In the genomic region with DNA sequence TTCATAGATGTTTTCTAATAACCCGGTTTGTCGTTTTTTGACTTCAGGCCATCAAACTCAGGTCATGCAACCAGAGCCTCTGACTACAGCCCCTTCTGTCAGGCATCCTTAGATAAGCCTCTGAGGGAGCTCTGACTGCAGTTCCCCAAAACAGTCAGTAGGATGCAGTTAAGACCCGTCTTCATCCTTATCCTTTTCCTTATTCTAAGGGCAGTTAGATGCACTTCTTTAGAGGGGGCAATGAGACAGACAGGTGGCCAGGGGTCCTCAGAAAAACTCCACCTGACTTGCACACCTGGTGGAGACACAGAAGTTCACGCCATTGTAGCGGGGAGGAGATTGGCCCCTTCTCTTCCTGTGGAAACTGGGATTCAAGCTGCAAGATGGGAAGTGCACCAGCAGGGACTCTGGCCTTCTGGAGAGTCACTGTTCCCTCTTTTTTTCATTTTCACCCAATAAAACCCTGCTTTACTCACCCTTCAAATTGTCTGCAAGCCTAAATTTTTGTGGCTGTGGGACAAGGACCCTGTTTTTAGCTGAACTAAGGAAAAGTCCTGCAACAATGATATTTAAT, we compare ENCODE assay signal across 8 cellular contexts.
DNase-seq lines count a peak whose midpoint lies in the region; ATAC-seq, FAIRE-seq and TF ChIP-seq lines count a peak whose summit lies in the region.

No MANE protein-coding gene starts in this region.

- WGBS in iPS DF 6.9 (ENCODE audit: insufficient coverage, insufficient read length): no CpG with 5 or more reads among the region's 5 CpGs

- no peak overlapping the region for H3K27ac ChIP-seq in iPS DF 6.9 (ENCODE audit: low read length)

- FAIRE-seq in GM12891 (lab: Jason Lieb, UNC): no peak

- H3K9me3 Mint-ChIP-seq in Caco-2 (ENCODE audit: unreplicated experiment): no peaks in the 10 kb centered on the region
- peaks cover 3% of the 10 kb centered on the region for H3K9me3 Mint-ChIP-seq in activated CD8-positive, alpha-beta T cell treated with anti-CD3 and anti-CD28 coated beads, Interleukin-2, amount 10 ng/mL, durations not matched to agents 7 days and 5 days (ENCODE audit: insufficient read depth)
- H3K9me3 Mint-ChIP-seq in activated T-cell treated with anti-CD3 and anti-CD28 coated beads, Interleukin-2, amount 50 U/mL, for 24 hours: no peaks in the 10 kb centered on the region

- POLR2A ChIA-PET in Caco-2 (lab: Charles Lee): no interaction called here
- POLR2A ChIA-PET in activated CD8-positive, alpha-beta T cell treated with anti-CD3 and anti-CD28 coated beads, Interleukin-2, amount 10 ng/mL, durations not matched to agents 7 days and 5 days (lab: Charles Lee): interaction anchor here (0.7 kb wide), 1 partner anchor 193 kb away, joined by 4 read pairs; no protein-coding TSS in a partner anchor

- H3K9me3 ChIP-seq in Caco-2 (no peaks in the 10 kb centered on the region), iPS DF 6.9 (ENCODE audit: control insufficient read depth, insufficient read depth, low read length) (peaks cover 3% of the 10 kb centered on the region; the same call in 1 of the 2 replicates)

- H3K27me3 Mint-ChIP-seq in Caco-2 (ENCODE audit: insufficient read depth, unreplicated experiment): peaks cover 13% of the 10 kb centered on the region
- H3K27me3 Mint-ChIP-seq in activated CD8-positive, alpha-beta T cell treated with anti-CD3 and anti-CD28 coated beads, Interleukin-2, amount 10 ng/mL, durations not matched to agents 7 days and 5 days (ENCODE audit: low read depth): no peaks in the 10 kb centered on the region
- H3K27me3 Mint-ChIP-seq in activated T-cell treated with anti-CD3 and anti-CD28 coated beads, Interleukin-2, amount 50 U/mL, for 24 hours: no peaks in the 10 kb centered on the region

- peak; percentile 35 to 47 for TF ChIP-seq CTCF in Caco-2 (IDR thresholded peaks at IDR 0.05; ENCODE audit: insufficient read depth in 1 of 2, low read depth in 1 of 2, low read length in 1 of 2, severe bottlenecking in 1 of 2, unreplicated experiment in 1 of 2)

- H3K27me3 ChIP-seq in Caco-2 (replicated peaks; ENCODE audit: control insufficient read depth, insufficient read depth, low read length) (no peaks in the 10 kb centered on the region), iPS DF 6.9 (ENCODE audit: control insufficient read depth, insufficient read depth, low read length) (no peaks in the 10 kb centered on the region)

- BruUV-seq in Caco-2 (replicated peaks; lab: Mats Ljungman, UMichigan): no TSS peak

- H3K36me3 Mint-ChIP-seq in Caco-2 (ENCODE audit: insufficient read depth, unreplicated experiment): no peaks in the 10 kb centered on the region
- H3K36me3 Mint-ChIP-seq in activated CD8-positive, alpha-beta T cell treated with anti-CD3 and anti-CD28 coated beads, Interleukin-2, amount 10 ng/mL, durations not matched to agents 7 days and 5 days (ENCODE audit: low read depth): no peaks in the 10 kb centered on the region
- no peaks in the 10 kb centered on the region for H3K36me3 Mint-ChIP-seq in activated T-cell treated with anti-CD3 and anti-CD28 coated beads, Interleukin-2, amount 50 U/mL, for 24 hours (ENCODE audit: low read depth)

- no peak overlapping the region for H3K27ac Mint-ChIP-seq in Caco-2 (ENCODE audit: unreplicated experiment)
- no peak overlapping the region for H3K27ac Mint-ChIP-seq in activated CD8-positive, alpha-beta T cell treated with anti-CD3 and anti-CD28 coated beads, Interleukin-2, amount 10 ng/mL, durations not matched to agents 7 days and 5 days
- H3K27ac Mint-ChIP-seq in activated T-cell treated with anti-CD3 and anti-CD28 coated beads, Interleukin-2, amount 50 U/mL, for 24 hours: no peak overlapping the region

- intact Hi-C loops in Caco-2 (cut with micrococcal nuclease; ENCODE audit: unreplicated experiment): loop anchor here (1.0 to 2.0 kb wide), 2 partner anchors 184 to 854 kb away; no protein-coding TSS in a partner anchor

- no peak overlapping the region for H3K4me3 Mint-ChIP-seq in Caco-2 (ENCODE audit: unreplicated experiment)
- H3K4me3 Mint-ChIP-seq in activated CD8-positive, alpha-beta T cell treated with anti-CD3 and anti-CD28 coated beads, Interleukin-2, amount 10 ng/mL, durations not matched to agents 7 days and 5 days: no peak overlapping the region
- H3K4me3 Mint-ChIP-seq in activated T-cell treated with anti-CD3 and anti-CD28 coated beads, Interleukin-2, amount 50 U/mL, for 24 hours: no peak overlapping the region

- H3K36me3 ChIP-seq in Caco-2 (ENCODE audit: control insufficient read depth, insufficient read depth, low read length) (no peaks in the 10 kb centered on the region), iPS DF 6.9 (ENCODE audit: control insufficient read depth, insufficient read depth, low read length) (peaks cover 8% of the 10 kb centered on the region; the same call in 1 of the 2 replicates)

- H3K4me1 ChIP-seq in Caco-2: no peaks in the 10 kb centered on the region
- no peaks in the 10 kb centered on the region; the same call in 1 of the 2 replicates for H3K4me1 ChIP-seq in iPS DF 6.9 (ENCODE audit: control insufficient read depth, insufficient read depth, low read length)

- CTCF ChIA-PET in Caco-2 (lab: Charles Lee): interaction anchor here (1.2 kb wide), 1 partner anchor 184 kb away, joined by 4 read pairs; no protein-coding TSS in a partner anchor
- CTCF ChIA-PET in activated CD8-positive, alpha-beta T cell treated with anti-CD3 and anti-CD28 coated beads, Interleukin-2, amount 10 ng/mL, durations not matched to agents 7 days and 5 days (lab: Charles Lee): no interaction called here

- no peak for TF ChIP-seq POLR2A in GM12891 (IDR thresholded peaks at IDR 0.05; ENCODE audit: low read depth, low read length)

- no peaks in the 10 kb centered on the region for H3K4me1 Mint-ChIP-seq in Caco-2 (ENCODE audit: low read depth, unreplicated experiment)
- H3K4me1 Mint-ChIP-seq in activated CD8-positive, alpha-beta T cell treated with anti-CD3 and anti-CD28 coated beads, Interleukin-2, amount 10 ng/mL, durations not matched to agents 7 days and 5 days (ENCODE audit: low read depth): no peaks in the 10 kb centered on the region
- no peaks in the 10 kb centered on the region for H3K4me1 Mint-ChIP-seq in activated T-cell treated with anti-CD3 and anti-CD28 coated beads, Interleukin-2, amount 50 U/mL, for 24 hours (ENCODE audit: low read depth)

- DNase-seq in Caco-2 (peak in 1 of 2 experiments; percentile 13), iPS DF 6.9 (ENCODE audit: low read depth, low spot score) (peak; percentile 68), GM12891 (ENCODE audit: insufficient read length, low spot score) (no peak)
- DNase-seq in activated CD8-positive, alpha-beta T cell treated with anti-CD3 and anti-CD28 coated beads, Interleukin-2, amount 10 ng/mL, durations not matched to agents 7 days and 5 days: no peak
- no peak for DNase-seq in activated T-cell treated with anti-CD3 and anti-CD28 coated beads, Interleukin-2, amount 50 U/mL, for 24 hours

- no peak overlapping the region for H3K4me3 ChIP-seq in Caco-2 (ENCODE audit: low read depth, low read length)
- no peak overlapping the region for H3K4me3 ChIP-seq in iPS DF 6.9 (ENCODE audit: low read length)

- ATAC-seq in HG02588 (IDR thresholded peaks at IDR 0.05; ENCODE audit: unreplicated experiment) (peak; percentile 55), SK-N-SH treated with all-trans-retinoic acid at 6 μM for 48 hours (peak; percentile 83), GM21526 (IDR thresholded peaks at IDR 0.05; ENCODE audit: low FRiP score, unreplicated experiment) (no peak)
- ATAC-seq in activated CD8-positive, alpha-beta T cell treated with anti-CD3 and anti-CD28 coated beads, Interleukin-2, amount 10 ng/mL, durations not matched to agents 7 days and 5 days: no peak

TF ChIP-seq in SK-N-SH treated with all-trans-retinoic acid at 6 μM for 48 hours, 23 proteins besides CTCF, POLR2A, EP300 and RAD21 (continues in another document):
- TF ChIP-seq ZNF565 (CRISPR knock-in tag; conservative IDR thresholded peaks at IDR 0.05; ENCODE audit: low read depth) (no peak), OSR1 (CRISPR knock-in tag; IDR thresholded peaks at IDR 0.05) (no peak), ZC3H10 (CRISPR knock-in tag; IDR thresholded peaks at IDR 0.05) (no peak), RARB (CRISPR knock-in tag; IDR thresholded peaks at IDR 0.05) (no peak), SNAI2 (CRISPR knock-in tag; IDR thresholded peaks at IDR 0.05) (no peak), ISL1 (CRISPR knock-in tag; IDR thresholded peaks at IDR 0.05) (no peak)

TF ChIP-seq in GM12891, 5 proteins besides CTCF, POLR2A, EP300 and RAD21:
- no peak for TF ChIP-seq POLR2AphosphoS5 (IDR thresholded peaks at IDR 0.05; ENCODE audit: low read depth, low read length)
- no peak for TF ChIP-seq TAF1 (IDR thresholded peaks at IDR 0.05; ENCODE audit: low read depth, low read length)
- TF ChIP-seq PAX5 (IDR thresholded peaks at IDR 0.05; ENCODE audit: insufficient read depth, low read length, severe bottlenecking): no peak
- TF ChIP-seq SPI1 (IDR thresholded peaks at IDR 0.05; ENCODE audit: low read depth, low read length): no peak
- TF ChIP-seq POU2F2 (IDR thresholded peaks at IDR 0.05; ENCODE audit: low read depth, low read length): no peak

Comparison
In these comparisons a context has a peak if more than half of its experiments do, and no peak if none do; other contexts are left out.
1. ATAC-seq: peak in HG02588 (single experiment) and SK-N-SH treated with all-trans-retinoic acid at 6 μM for 48 hours (single experiment); none in GM21526 (single experiment) and activated CD8-positive, alpha-beta T cell treated with anti-CD3 and anti-CD28 coated beads, Interleukin-2, amount 10 ng/mL, durations not matched to agents 7 days and 5 days (single experiment).